In the genomic region with DNA sequence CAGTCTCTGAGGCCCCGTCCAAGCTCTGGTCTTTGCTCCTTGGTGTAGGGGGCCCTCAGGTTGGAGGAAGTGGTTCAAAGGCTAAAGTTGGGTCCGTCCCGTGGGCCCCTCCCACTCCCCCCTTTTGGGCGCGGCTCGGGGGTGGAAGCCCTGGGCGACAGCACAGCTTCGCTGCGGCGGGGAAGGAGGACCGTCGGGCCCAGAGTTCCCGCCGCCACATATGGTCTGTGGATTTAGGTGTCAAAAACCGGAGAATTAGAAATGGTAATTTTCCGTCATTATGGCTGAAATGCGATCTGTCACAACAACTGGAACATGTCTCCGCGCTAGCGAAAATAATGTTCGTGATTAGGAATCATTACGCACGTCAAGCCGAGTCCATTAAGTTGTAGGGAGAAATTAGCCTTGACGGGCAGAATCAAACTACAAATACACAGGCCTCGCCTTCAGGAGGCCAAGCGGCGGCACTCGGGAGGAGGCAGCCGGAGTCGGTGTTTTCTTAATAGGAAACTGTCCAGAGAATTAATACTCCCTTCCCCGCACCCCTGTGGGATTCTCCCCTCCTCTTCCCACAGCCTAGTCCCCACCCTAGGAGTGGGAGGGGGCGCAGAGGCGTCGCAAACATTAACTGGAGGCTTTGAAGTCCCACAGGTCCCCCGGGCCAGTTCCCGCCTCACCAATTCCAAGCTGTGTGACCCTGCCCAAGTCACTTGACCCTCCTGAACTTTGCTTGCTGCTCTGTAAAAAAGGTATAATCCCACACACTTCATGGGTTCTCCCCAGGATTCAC, we compare ENCODE assay signal across 13 cellular contexts. TPM values are rescaled to one million over a fixed set of nuclear protein-coding genes. Genes with fewer than 3 reads are reported as not detected.
A peak's percentile ranks its signal among the peaks of the same experiment; 100 is the strongest.
DNase-seq lines count a peak whose midpoint lies in the region; ATAC-seq and TF ChIP-seq lines count a peak whose summit lies in the region.
"Had no signal": no experiment of that assay in that cellular context is flagged by ENCODE, and none has a peak within 500 bp of the region (broad histone marks: within the 10 kb centered on the region; RNA-seq: fewer than 3 reads in every experiment).

No MANE protein-coding gene starts in this region.

- H3K4me1 Mint-ChIP-seq in activated naive CD4-positive, alpha-beta T cell treated with anti-CD3 and anti-CD28 coated beads, Interleukin-2, amount 50 U/mL, for 24 hours = peaks cover 26% of the 10 kb centered on the region
- peaks cover 20% of the 10 kb centered on the region for H3K4me1 Mint-ChIP-seq in endodermal cell
- H3K4me1 Mint-ChIP-seq in stimulated activated naive CD8-positive, alpha-beta T cell treated with anti-CD3 and anti-CD28 coated beads, Interleukin-15, amount 100 ng/mL, for 72 hours = peaks cover 58% of the 10 kb centered on the region

- peak overlapping the region; percentile 88; the same call in 1 of the 2 replicates for H3K4me2 ChIP-seq in KMS-11

- H3K4me3 ChIP-seq in KMS-11 (IDR thresholded peaks at IDR 0.05; ENCODE audit: insufficient read depth, low read depth, low read length) = no peak overlapping the region
- no peak overlapping the region for H3K4me3 ChIP-seq in endodermal cell (ENCODE audit: low read length)
- H3K4me3 ChIP-seq: adrenal gland, SJSA1 had no signal

- peaks cover 4% of the 10 kb centered on the region for H3K4me1 ChIP-seq in KMS-11 (ENCODE audit: low read depth, poor library complexity, severe bottlenecking)
- H3K4me1 ChIP-seq in endodermal cell (ENCODE audit: control insufficient read depth, insufficient read depth, low read length) = no peaks in the 10 kb centered on the region
- H3K4me1 ChIP-seq: adrenal gland, parathyroid adenoma, SJSA1 had no signal

- no peak overlapping the region for H2AFZ ChIP-seq in KMS-11 (ENCODE audit: low read depth)
- H2AFZ ChIP-seq: parathyroid adenoma had no signal

- no peaks in the 10 kb centered on the region for H3K79me2 ChIP-seq in KMS-11 (ENCODE audit: insufficient read depth, low read depth)
- H3K79me2 ChIP-seq: parathyroid adenoma had no signal

- peaks cover 73% of the 10 kb centered on the region for H3K27me3 Mint-ChIP-seq in activated naive CD4-positive, alpha-beta T cell treated with anti-CD3 and anti-CD28 coated beads, Interleukin-2, amount 50 U/mL, for 24 hours
- peaks cover 65% of the 10 kb centered on the region for H3K27me3 Mint-ChIP-seq in endodermal cell (ENCODE audit: insufficient read depth)
- H3K27me3 Mint-ChIP-seq in stimulated activated naive CD8-positive, alpha-beta T cell treated with anti-CD3 and anti-CD28 coated beads, Interleukin-15, amount 100 ng/mL, for 72 hours = peaks cover 93% of the 10 kb centered on the region

- H3K36me3 Mint-ChIP-seq in activated naive CD4-positive, alpha-beta T cell treated with anti-CD3 and anti-CD28 coated beads, Interleukin-2, amount 50 U/mL, for 24 hours = peaks cover 4% of the 10 kb centered on the region
- no peaks in the 10 kb centered on the region for H3K36me3 Mint-ChIP-seq in endodermal cell (ENCODE audit: low read depth)

- H3K9me3 ChIP-seq in endodermal cell (ENCODE audit: control insufficient read depth, low read length) = peaks cover 3% of the 10 kb centered on the region
- H3K9me3 ChIP-seq: adrenal gland, SJSA1 had no signal

- no peaks in the 10 kb centered on the region for H3K9me3 Mint-ChIP-seq in activated naive CD4-positive, alpha-beta T cell treated with anti-CD3 and anti-CD28 coated beads, Interleukin-2, amount 50 U/mL, for 24 hours
- peaks cover 4% of the 10 kb centered on the region for H3K9me3 Mint-ChIP-seq in endodermal cell
- peaks cover 0 to 5% of the 10 kb centered on the region in 2 donors for H3K9me3 Mint-ChIP-seq in stimulated activated naive CD8-positive, alpha-beta T cell treated with anti-CD3 and anti-CD28 coated beads, Interleukin-15, amount 100 ng/mL, for 72 hours

- H4K20me1 ChIP-seq in KMS-11 (ENCODE audit: insufficient read depth) = no peaks in the 10 kb centered on the region

- WGBS in endodermal cell (ENCODE audit: insufficient coverage in 1 of 2, insufficient read length in 1 of 2), 2 experiments = 77 to 93% methylated on average over 21 to 37 of the region's 37 CpGs

- H3K27me3 ChIP-seq in KMS-11 (ENCODE audit: insufficient read depth, low read depth) (no peaks in the 10 kb centered on the region), endodermal cell (ENCODE audit: control insufficient read depth, insufficient read depth, low read length, poor library complexity, severe bottlenecking) (peaks cover 99% of the 10 kb centered on the region)
- H3K27me3 ChIP-seq: SJSA1 had no signal

- H3K9ac ChIP-seq in KMS-11 (no peak overlapping the region), endodermal cell (ENCODE audit: extremely low read depth, low read length, poor library complexity, severe bottlenecking) (no peak overlapping the region)
- H3K9ac ChIP-seq: parathyroid adenoma had no signal

- no peak for ATAC-seq in stimulated activated naive CD8-positive, alpha-beta T cell treated with anti-CD3 and anti-CD28 coated beads, Interleukin-15, amount 100 ng/mL, for 72 hours
- ATAC-seq in GM19467 (IDR thresholded peaks at IDR 0.05; ENCODE audit: unreplicated experiment) = no peak
- ATAC-seq in HG02840 (IDR thresholded peaks at IDR 0.05; ENCODE audit: low FRiP score, unreplicated experiment) = no peak

- peak overlapping the region; percentile 44 for H3K4me3 Mint-ChIP-seq in activated naive CD4-positive, alpha-beta T cell treated with anti-CD3 and anti-CD28 coated beads, Interleukin-2, amount 50 U/mL, for 24 hours
- H3K4me3 Mint-ChIP-seq in endodermal cell = no peak overlapping the region
- H3K4me3 Mint-ChIP-seq in stimulated activated naive CD8-positive, alpha-beta T cell treated with anti-CD3 and anti-CD28 coated beads, Interleukin-15, amount 100 ng/mL, for 72 hours = peak overlapping the region; percentile 71 to 82

- H3K27ac Mint-ChIP-seq in activated naive CD4-positive, alpha-beta T cell treated with anti-CD3 and anti-CD28 coated beads, Interleukin-2, amount 50 U/mL, for 24 hours = no peak overlapping the region
- H3K27ac Mint-ChIP-seq in endodermal cell = no peak overlapping the region
- H3K27ac Mint-ChIP-seq in stimulated activated naive CD8-positive, alpha-beta T cell treated with anti-CD3 and anti-CD28 coated beads, Interleukin-15, amount 100 ng/mL, for 72 hours = peak overlapping the region; percentile 89 to 93

- no peaks in the 10 kb centered on the region for H3K36me3 ChIP-seq in KMS-11 (ENCODE audit: insufficient read depth)
- H3K36me3 ChIP-seq in endodermal cell (ENCODE audit: control insufficient read depth, insufficient read depth, low read length) = no peaks in the 10 kb centered on the region
- H3K36me3 ChIP-seq: adrenal gland, SJSA1 had no signal

- H3K27ac ChIP-seq in KMS-11 (no peak overlapping the region), endodermal cell (ENCODE audit: low read depth, low read length) (no peak overlapping the region)
- H3K27ac ChIP-seq: adrenal gland, parathyroid adenoma, SJSA1 had no signal

- TF ChIP-seq CTCF in KMS-11 (conservative IDR thresholded peaks at IDR 0.05; ENCODE audit: low read depth, low read length) (no peak), endodermal cell (conservative IDR thresholded peaks at IDR 0.05) (no peak)

- no peak for DNase-seq in activated naive CD4-positive, alpha-beta T cell (lab: John Stamatoyannopoulos, UW)
- peak; percentile 47 for DNase-seq in endodermal cell
- DNase-seq in stimulated activated naive CD8-positive, alpha-beta T cell treated with anti-CD3 and anti-CD28 coated beads, Interleukin-15, amount 100 ng/mL, for 72 hours = peak in 1 of 2 donors; percentile 19
- no peak for DNase-seq in stimulated activated CD4-positive, alpha-beta T cell treated with anti-CD3 and anti-CD28 coated beads, Interleukin-2, amount 100 ng/mL, for 24 hours
- DNase-seq: cerebellar nuclear complex, kidney glomerular epithelial cell had no signal

RNA-seq across cellular contexts. Expression of a gene that starts 15.0 kb away (rescaled TPM):
- 1 to 10 TPM in 1 of 2 donors, under 1 TPM in 1; 0.11 to 1.5 TPM for total RNA-seq in endodermal cell
- 2.2 TPM for polyA plus RNA-seq in endodermal cell (2013, experiment 1 of 2)
- polyA plus RNA-seq in endodermal cell (2013, experiment 2 of 2) = 2.1 TPM

RNA-seq across cellular contexts. Expression of a gene that starts 45.2 kb away (rescaled TPM):
- 10 to 100 TPM; 24.6 to 25.7 TPM for total RNA-seq in endodermal cell
- polyA plus RNA-seq in endodermal cell (2013, experiment 1 of 2) = 33.4 TPM
- 33.6 TPM for polyA plus RNA-seq in endodermal cell (2013, experiment 2 of 2)

Comparison
In these comparisons a context has a peak if more than half of its experiments do, and no peak if none do; other contexts are left out.
1. H3K27ac Mint-ChIP-seq: peak in stimulated activated naive CD8-positive, alpha-beta T cell treated with anti-CD3 and anti-CD28 coated beads, Interleukin-15, amount 100 ng/mL, for 72 hours (2 of 2); none in activated naive CD4-positive, alpha-beta T cell treated with anti-CD3 and anti-CD28 coated beads, Interleukin-2, amount 50 U/mL, for 24 hours (single experiment) and endodermal cell (single experiment).